9 cellular contexts compared by ENCODE assay signal in the genomic region with DNA sequence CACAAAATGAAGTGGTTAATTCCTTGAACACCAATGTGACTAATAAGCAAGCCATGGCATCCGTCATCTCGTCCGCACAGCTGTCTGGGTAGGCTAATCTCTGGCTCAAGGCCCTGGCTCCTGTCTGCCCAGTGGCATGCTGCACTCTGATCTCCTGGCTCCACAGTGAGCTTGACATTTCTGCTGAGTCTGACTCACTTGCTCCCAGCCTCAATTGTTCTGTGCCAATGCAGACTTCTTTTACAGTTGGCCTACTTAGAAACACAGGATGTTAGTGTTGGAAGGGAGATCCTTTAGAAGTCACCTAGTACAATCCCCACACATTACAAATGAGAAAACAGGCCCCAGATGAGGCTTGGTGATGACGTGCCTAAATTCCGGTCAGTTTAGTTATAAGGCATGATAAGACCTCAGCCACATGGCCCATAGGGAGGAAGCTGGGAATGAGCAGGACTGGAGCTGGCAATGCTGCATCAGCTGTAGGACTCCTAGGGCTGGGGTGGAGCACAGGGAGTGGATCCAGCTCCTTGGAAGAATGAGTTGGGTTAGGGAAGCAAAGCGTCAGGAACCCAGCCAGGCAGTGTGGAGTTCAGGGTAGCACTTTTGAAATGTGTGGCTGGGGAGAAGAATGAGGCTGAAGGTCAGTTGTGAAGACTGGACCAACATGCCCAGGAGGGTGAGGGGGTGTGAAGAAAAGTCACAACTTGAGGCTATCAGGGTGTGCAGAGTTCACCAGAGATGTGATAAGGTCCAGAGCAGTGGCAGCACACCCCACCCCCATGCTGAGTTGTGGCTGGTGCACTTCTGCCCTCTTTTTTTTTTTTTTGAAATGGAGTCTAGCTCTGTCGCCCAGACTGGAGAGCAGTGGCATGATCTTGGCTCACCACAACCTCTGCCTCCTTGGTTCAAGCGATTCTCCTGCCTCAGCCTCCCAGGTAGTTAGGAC.
DNase-seq lines count a peak whose midpoint lies in the region; ATAC-seq lines count a peak whose summit lies in the region.
"Had no signal": no experiment of that assay in that cellular context is flagged by ENCODE, and none has a peak within 500 bp of the region (broad histone marks: within the 10 kb centered on the region; RNA-seq: fewer than 3 reads in every experiment).

No MANE protein-coding gene starts in this region.

- H3K4me1 ChIP-seq in skeletal muscle tissue (ENCODE audit: control insufficient read depth in 3 of 3, insufficient read depth in 3 of 3, low read length in 3 of 3) = peaks cover 31 to 43% (median 32%) of the 10 kb centered on the region in 3 donors

- DNase-seq in GOT3 (lab: John Stamatoyannopoulos, UW) = peak; percentile 32
- peak; percentile 98 for DNase-seq in amniotic epithelial cell (ENCODE audit: low read depth)
- peak; percentile 92 for DNase-seq in left cardiac atrium
- no peak for DNase-seq in COR-L47 (lab: John Stamatoyannopoulos, UW)
- no peak for DNase-seq in SKM-1 treated with dmso at 0.1 percent for 144 hours (lab: John Stamatoyannopoulos, UW; ENCODE audit: unreplicated experiment)
- DNase-seq: NCI-H1092 had no signal

- no peaks in the 10 kb centered on the region for H3K36me3 ChIP-seq in skeletal muscle tissue (ENCODE audit: control insufficient read depth in 3 of 3, insufficient read depth in 3 of 3, low read length in 3 of 3)

- no peaks in the 10 kb centered on the region for H3K27me3 ChIP-seq in skeletal muscle tissue (ENCODE audit: control insufficient read depth in 3 of 3, insufficient read depth in 3 of 3, low read length in 3 of 3)

- peak overlapping the region in 1 of 3 donors; percentile 1 for H3K9ac ChIP-seq in skeletal muscle tissue (ENCODE audit: low read depth in 1 of 3, low read length in 3 of 3)

- ATAC-seq in left cardiac atrium = peak; percentile 91 to 95
- no peak for ATAC-seq in GM21619 (IDR thresholded peaks at IDR 0.05; ENCODE audit: unreplicated experiment)
- ATAC-seq in GM19395 (IDR thresholded peaks at IDR 0.05; ENCODE audit: unreplicated experiment) = no peak

- peak overlapping the region in 2 of 3 donors; percentile 4 to 16 for H3K4me3 ChIP-seq in skeletal muscle tissue (ENCODE audit: low read length in 3 of 3)

- intact Hi-C loops in left cardiac atrium (cut with DNase I) = loop anchor here in 1 of 2 donors (2.0 kb wide), 1 partner anchor 106 kb away; the partner anchor contains the start of gene PICALM

- H3K27ac ChIP-seq in skeletal muscle tissue (ENCODE audit: low read depth, low read length) = peak overlapping the region; percentile 89

- H3K9me3 ChIP-seq in skeletal muscle tissue (ENCODE audit: control insufficient read depth in 3 of 3, low read length in 3 of 3) = no peaks in the 10 kb centered on the region

Comparison
In these comparisons a context has a peak if more than half of its experiments do, and no peak if none do; other contexts are left out.
1. DNase-seq: peak in GOT3 (single experiment), amniotic epithelial cell (single experiment) and left cardiac atrium (single experiment); none in COR-L47 (single experiment) and SKM-1 treated with dmso at 0.1 percent for 144 hours (single experiment).
2. ATAC-seq: peak in left cardiac atrium (2 of 2); none in GM21619 (single experiment) and GM19395 (single experiment).